Comparison of ENCODE assay signal across 24 cellular contexts in genomic region chr1:3988431-3988830, GRCh38.
DNase-seq lines count a peak whose midpoint lies in the region; ATAC-seq and TF ChIP-seq lines count a peak whose summit lies in the region.
"Had no signal": no experiment of that assay in that cellular context is flagged by ENCODE, and none has a peak within 500 bp of the region (broad histone marks: within the 10 kb centered on the region; RNA-seq: fewer than 3 reads in every experiment).

No MANE protein-coding gene starts in this region.

- no peak for TF ChIP-seq EP300 in esophagus muscularis mucosa (IDR thresholded peaks at IDR 0.05)

- DNase-seq in RWPE2 (ENCODE audit: low spot score), result peak; percentile 20
- peak; percentile 66 for DNase-seq in chondrocyte (ENCODE audit: low spot score)
- DNase-seq in posterior vena cava (ENCODE audit: low spot score), result peak; percentile 53
- peak; percentile 22 for DNase-seq in upper lobe of right lung
- no peak for DNase-seq in esophagus muscularis mucosa (ENCODE audit: extremely low spot score)
- no peak for DNase-seq in tibial artery
- no peak for DNase-seq in NCI-H524 (lab: John Stamatoyannopoulos, UW)
- DNase-seq: 8988T; ACHN; BE2C; C1 segment of cervical spinal cord; CD4-positive, alpha-beta memory T cell; CD4-positive, CD25-positive, alpha-beta regulatory T cell; CD8-positive, alpha-beta memory T cell; COR-L47; DMS 273 treated with DMSO at 0.1 percent for 48 hours; DMS153; DMS79; DND-41; EL; GDM1 had no signal

- peaks cover 1% of the 10 kb centered on the region for H3K27me3 Mint-ChIP-seq in chondrocyte (ENCODE audit: low read depth)

- H3K27ac Mint-ChIP-seq in chondrocyte (ENCODE audit: unreplicated experiment), result no peak overlapping the region
- H3K27ac Mint-ChIP-seq: CD14-positive monocyte; CD4-positive, alpha-beta memory T cell; CD8-positive, alpha-beta memory T cell had no signal

- H3K9me3 Mint-ChIP-seq in chondrocyte (ENCODE audit: low read depth), result peaks cover 8% of the 10 kb centered on the region

- TF ChIP-seq CTCF in RWPE2 (IDR thresholded peaks at IDR 0.05; ENCODE audit: poor library complexity, severe bottlenecking) (no peak), chondrocyte (IDR thresholded peaks at IDR 0.05) (no peak), upper lobe of right lung (IDR thresholded peaks at IDR 0.05) (no peak), esophagus muscularis mucosa (IDR thresholded peaks at IDR 0.05) (no peak), tibial artery (IDR thresholded peaks at IDR 0.05) (no peak)

- no peaks in the 10 kb centered on the region for H3K36me3 Mint-ChIP-seq in chondrocyte (ENCODE audit: low read depth)
- H3K36me3 Mint-ChIP-seq: CD14-positive monocyte; CD4-positive, alpha-beta memory T cell; CD4-positive, CD25-positive, alpha-beta regulatory T cell; CD8-positive, alpha-beta memory T cell had no signal

- H3K4me1 ChIP-seq in RWPE2 (ENCODE audit: insufficient read depth, poor library complexity, severe bottlenecking) (no peaks in the 10 kb centered on the region), upper lobe of right lung (no peaks in the 10 kb centered on the region), esophagus muscularis mucosa (no peaks in the 10 kb centered on the region), tibial artery (no peaks in the 10 kb centered on the region)
- H3K4me1 ChIP-seq: BE2C had no signal

- H3K9me3 ChIP-seq in RWPE2 (ENCODE audit: severe bottlenecking) (no peaks in the 10 kb centered on the region), upper lobe of right lung (no peaks in the 10 kb centered on the region), esophagus muscularis mucosa (no peaks in the 10 kb centered on the region), tibial artery (no peaks in the 10 kb centered on the region)
- H3K9me3 ChIP-seq: BE2C had no signal

- 91% methylated on average over 7 of the region's 7 CpGs for WGBS in esophagus muscularis mucosa

- no peak overlapping the region for H3K4me3 Mint-ChIP-seq in chondrocyte (ENCODE audit: unreplicated experiment)
- H3K4me3 Mint-ChIP-seq: CD14-positive monocyte; CD4-positive, alpha-beta memory T cell; CD4-positive, CD25-positive, alpha-beta regulatory T cell; CD8-positive, alpha-beta memory T cell had no signal

- no peak overlapping the region for H3K27ac ChIP-seq in RWPE2 (ENCODE audit: poor library complexity, severe bottlenecking)
- H3K27ac ChIP-seq in upper lobe of right lung, result no peak overlapping the region
- no peak overlapping the region for H3K27ac ChIP-seq in esophagus muscularis mucosa (replicated peaks in 1 of 4)
- no peak overlapping the region for H3K27ac ChIP-seq in tibial artery
- H3K27ac ChIP-seq: BLaER1 had no signal

- no peaks in the 10 kb centered on the region for H3K36me3 ChIP-seq in RWPE2 (ENCODE audit: low read depth)
- no peaks in the 10 kb centered on the region for H3K36me3 ChIP-seq in upper lobe of right lung
- H3K36me3 ChIP-seq in esophagus muscularis mucosa, result no peaks in the 10 kb centered on the region
- no peaks in the 10 kb centered on the region for H3K36me3 ChIP-seq in tibial artery
- H3K36me3 ChIP-seq: BE2C, BLaER1 had no signal

- H3K4me3 ChIP-seq in RWPE2 (ENCODE audit: severe bottlenecking) (no peak overlapping the region), upper lobe of right lung (no peak overlapping the region), esophagus muscularis mucosa (no peak overlapping the region), tibial artery (no peak overlapping the region)
- H3K4me3 ChIP-seq: BLaER1, GM12878 had no signal

- intact Hi-C loops in posterior vena cava (cut with DNase I), result no loop called here
- intact Hi-C loops in upper lobe of right lung (cut with DNase I), result no loop called here
- intact Hi-C loops in esophagus muscularis mucosa (cut with DNase I), result no loop called here
- intact Hi-C loops in tibial artery (cut with DNase I; ENCODE audit: low total_unique reads), result no loop called here

- ATAC-seq in RWPE2 (ENCODE audit: low read depth), result no peak
- ATAC-seq in upper lobe of right lung, result no peak
- ATAC-seq: GM12878 had no signal

- no peaks in the 10 kb centered on the region for H3K4me1 Mint-ChIP-seq in chondrocyte (ENCODE audit: low read depth)
- H3K4me1 Mint-ChIP-seq: CD4-positive, alpha-beta memory T cell; CD4-positive, CD25-positive, alpha-beta regulatory T cell; CD8-positive, alpha-beta memory T cell had no signal

- TF ChIP-seq POLR2A in esophagus muscularis mucosa (IDR thresholded peaks at IDR 0.05; ENCODE audit: low read depth), result no peak

- peaks cover 4% of the 10 kb centered on the region for H3K27me3 ChIP-seq in RWPE2 (ENCODE audit: insufficient read depth, poor library complexity, severe bottlenecking)
- no peaks in the 10 kb centered on the region for H3K27me3 ChIP-seq in upper lobe of right lung
- peaks cover 0 to 37% (median 0%) of the 10 kb centered on the region in 4 donors for H3K27me3 ChIP-seq in esophagus muscularis mucosa
- H3K27me3 ChIP-seq in tibial artery, result peaks cover 0 to 18% of the 10 kb centered on the region in 2 donors
- H3K27me3 ChIP-seq: BE2C, BLaER1 had no signal

Comparison
In these comparisons a context has a peak if more than half of its experiments do, and no peak if none do; other contexts are left out.
1. DNase-seq: peak in RWPE2 (single experiment), chondrocyte (single experiment), posterior vena cava (single experiment) and upper lobe of right lung (single experiment); none in esophagus muscularis mucosa (single experiment), tibial artery (0 of 2) and NCI-H524 (0 of 2).